ENCODE assay signal across 30 cellular contexts in the genomic region with DNA sequence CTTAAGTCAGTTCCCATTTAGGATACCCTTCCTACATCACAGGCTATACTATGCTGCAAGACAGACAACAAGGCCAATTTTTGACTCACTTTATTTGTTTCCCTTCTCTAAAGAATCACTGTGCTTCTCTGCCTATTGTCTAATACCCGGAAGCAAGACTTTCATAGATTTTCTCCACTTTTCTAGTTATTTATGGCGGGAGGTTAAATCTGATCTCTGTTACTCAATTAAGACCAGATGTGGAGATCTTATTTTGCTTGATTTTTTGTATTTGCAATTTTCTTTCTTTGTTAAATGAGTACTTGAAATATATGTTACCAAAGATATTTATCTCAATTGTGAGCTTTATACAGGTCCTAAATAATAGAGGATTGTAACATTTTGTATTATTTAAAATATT.
A peak's percentile ranks its signal among the peaks of the same experiment; 100 is the strongest.
DNase-seq lines count a peak whose midpoint lies in the region; ATAC-seq and TF ChIP-seq lines count a peak whose summit lies in the region.
"Had no signal": no experiment of that assay in that cellular context is flagged by ENCODE, and none has a peak within 500 bp of the region (broad histone marks: within the 10 kb centered on the region; RNA-seq: fewer than 3 reads in every experiment).

No MANE protein-coding gene starts in this region.

- no peak overlapping the region for H3K4me3 Mint-ChIP-seq in mesothelial cell of epicardium
- H3K4me3 Mint-ChIP-seq: CD14-positive monocyte; CD8-positive, alpha-beta memory T cell had no signal

- H2AFZ ChIP-seq in parathyroid adenoma: peak overlapping the region; percentile 61

- TF ChIP-seq CTCF in A673 (conservative IDR thresholded peaks at IDR 0.05; ENCODE audit: low read depth, low read length): no peak
- TF ChIP-seq CTCF in mesothelial cell of epicardium (IDR thresholded peaks at IDR 0.05; ENCODE audit: unreplicated experiment): no peak
- no peak for TF ChIP-seq CTCF in parathyroid adenoma (IDR thresholded peaks at IDR 0.05)
- no peak for TF ChIP-seq CTCF in left ventricle myocardium inferior (IDR thresholded peaks at IDR 0.05; ENCODE audit: borderline replicate concordance)
- TF ChIP-seq CTCF in WERI-Rb-1 (IDR thresholded peaks at IDR 0.05; ENCODE audit: low read depth, low read length): no peak

- POLR2A ChIA-PET in A673 (lab: Charles Lee; ENCODE audit: low non-redundant PET): no interaction called here

- no peaks in the 10 kb centered on the region for H3K36me3 Mint-ChIP-seq in mesothelial cell of epicardium
- H3K36me3 Mint-ChIP-seq: CD14-positive monocyte; CD8-positive, alpha-beta memory T cell had no signal

- H3K4me1 ChIP-seq in A673 (ENCODE audit: insufficient read depth, low read length, poor library complexity, severe bottlenecking) (no peaks in the 10 kb centered on the region), parathyroid adenoma (peaks cover 12% of the 10 kb centered on the region), left ventricle myocardium inferior (no peaks in the 10 kb centered on the region)
- H3K4me1 ChIP-seq: BE2C had no signal

- H3K27me3 ChIP-seq in A673 (replicated peaks; ENCODE audit: insufficient read depth, low read depth, low read length, poor library complexity) (peaks cover 5% of the 10 kb centered on the region), parathyroid adenoma (ENCODE audit: control insufficient read depth, insufficient read depth, low read length) (no peaks in the 10 kb centered on the region), left ventricle myocardium inferior (ENCODE audit: low read depth) (no peaks in the 10 kb centered on the region), WERI-Rb-1 (ENCODE audit: insufficient read depth, low read depth, severe bottlenecking) (no peaks in the 10 kb centered on the region)
- H3K27me3 ChIP-seq: BE2C had no signal

- no peak overlapping the region for H3K4me2 ChIP-seq in parathyroid adenoma (ENCODE audit: low read length)

- CTCF ChIA-PET in A673 (lab: Charles Lee): no interaction called here

- no peak for ATAC-seq in SK-N-SH treated with all-trans-retinoic acid at 6 μM for 48 hours
- no peak for ATAC-seq in HG03097 (IDR thresholded peaks at IDR 0.05; ENCODE audit: low FRiP score, unreplicated experiment)
- no peak for ATAC-seq in GM21390 (IDR thresholded peaks at IDR 0.05; ENCODE audit: unreplicated experiment)
- ATAC-seq: HCT116, HepG2, Panc1 had no signal

- BruUV-seq in A673 (replicated peaks; lab: Mats Ljungman, UMichigan): no TSS peak

- H3K27me3 Mint-ChIP-seq in mesothelial cell of epicardium (ENCODE audit: low read depth): no peaks in the 10 kb centered on the region
- H3K27me3 Mint-ChIP-seq: CD8-positive, alpha-beta memory T cell had no signal

- H3K9me3 ChIP-seq in A673 (ENCODE audit: low read depth, low read length, poor library complexity, severe bottlenecking) (no peaks in the 10 kb centered on the region), parathyroid adenoma (ENCODE audit: control insufficient read depth, low read length) (no peaks in the 10 kb centered on the region), left ventricle myocardium inferior (replicated peaks) (no peaks in the 10 kb centered on the region), WERI-Rb-1 (ENCODE audit: severe bottlenecking) (no peaks in the 10 kb centered on the region)
- H3K9me3 ChIP-seq: BE2C had no signal

- DNase-seq in A673 (ENCODE audit: low spot score) (peak; percentile 16), mesothelial cell of epicardium (ENCODE audit: low spot score in 2 of 2, unreplicated experiment in 2 of 2) (no peak), left ventricle myocardium inferior (no peak), WERI-Rb-1 (no peak)
- DNase-seq: ACHN; BE2C; CD8-positive, alpha-beta memory T cell; DMS 273 treated with DMSO at 0.1 percent for 48 hours; DMS79; EL; GDM1; Karpas-422; NCI-H1092; NCI-H1417 treated with DMSO at 0.1 percent for 48 hours; NCI-H187; NCI-H2081 treated with DMSO at 0.1 percent for 48 hours; NCI-H2171; NCI-H226; NCI-H510A; NCI-H69; SIG-M5 had no signal

- H3K9ac ChIP-seq in parathyroid adenoma: no peak overlapping the region

- no peaks in the 10 kb centered on the region for H3K79me2 ChIP-seq in parathyroid adenoma

- no peaks in the 10 kb centered on the region for H3K9me3 Mint-ChIP-seq in mesothelial cell of epicardium

- H3K36me3 ChIP-seq in A673 (ENCODE audit: insufficient read depth, low read length, poor library complexity, severe bottlenecking) (no peaks in the 10 kb centered on the region), parathyroid adenoma (ENCODE audit: control insufficient read depth, insufficient read depth, low read length) (no peaks in the 10 kb centered on the region), left ventricle myocardium inferior (no peaks in the 10 kb centered on the region), WERI-Rb-1 (no peaks in the 10 kb centered on the region)
- H3K36me3 ChIP-seq: BE2C had no signal

- H3K27ac ChIP-seq in A673 (ENCODE audit: low read depth, low read length, poor library complexity, severe bottlenecking) (no peak overlapping the region), parathyroid adenoma (peak overlapping the region; percentile 3), left ventricle myocardium inferior (replicated peaks) (no peak overlapping the region), WERI-Rb-1 (no peak overlapping the region)
- H3K27ac ChIP-seq: 22Rv1 had no signal

- peak overlapping the region; percentile 39 for H3K27ac Mint-ChIP-seq in mesothelial cell of epicardium
- H3K27ac Mint-ChIP-seq: CD14-positive monocyte; CD8-positive, alpha-beta memory T cell had no signal

- no peak overlapping the region for H3K4me3 ChIP-seq in A673 (ENCODE audit: low read depth, low read length, poor library complexity, severe bottlenecking)
- H3K4me3 ChIP-seq in parathyroid adenoma (ENCODE audit: low read depth, low read length): no peak overlapping the region
- no peak overlapping the region for H3K4me3 ChIP-seq in left ventricle myocardium inferior
- no peak overlapping the region for H3K4me3 ChIP-seq in WERI-Rb-1 (ENCODE audit: low read depth, low read length)

- intact Hi-C loops in A673 (cut with micrococcal nuclease; ENCODE audit: unreplicated experiment): no loop called here
- intact Hi-C loops in left ventricle myocardium inferior (cut with micrococcal nuclease): no loop called here

- peaks cover 15% of the 10 kb centered on the region for H3K4me1 Mint-ChIP-seq in mesothelial cell of epicardium
- H3K4me1 Mint-ChIP-seq: CD14-positive monocyte; CD8-positive, alpha-beta memory T cell had no signal

TF ChIP-seq in SK-N-SH treated with all-trans-retinoic acid at 6 μM for 48 hours, 23 proteins besides CTCF, POLR2A, EP300 and RAD21:
- TF ChIP-seq, protein P1, sequence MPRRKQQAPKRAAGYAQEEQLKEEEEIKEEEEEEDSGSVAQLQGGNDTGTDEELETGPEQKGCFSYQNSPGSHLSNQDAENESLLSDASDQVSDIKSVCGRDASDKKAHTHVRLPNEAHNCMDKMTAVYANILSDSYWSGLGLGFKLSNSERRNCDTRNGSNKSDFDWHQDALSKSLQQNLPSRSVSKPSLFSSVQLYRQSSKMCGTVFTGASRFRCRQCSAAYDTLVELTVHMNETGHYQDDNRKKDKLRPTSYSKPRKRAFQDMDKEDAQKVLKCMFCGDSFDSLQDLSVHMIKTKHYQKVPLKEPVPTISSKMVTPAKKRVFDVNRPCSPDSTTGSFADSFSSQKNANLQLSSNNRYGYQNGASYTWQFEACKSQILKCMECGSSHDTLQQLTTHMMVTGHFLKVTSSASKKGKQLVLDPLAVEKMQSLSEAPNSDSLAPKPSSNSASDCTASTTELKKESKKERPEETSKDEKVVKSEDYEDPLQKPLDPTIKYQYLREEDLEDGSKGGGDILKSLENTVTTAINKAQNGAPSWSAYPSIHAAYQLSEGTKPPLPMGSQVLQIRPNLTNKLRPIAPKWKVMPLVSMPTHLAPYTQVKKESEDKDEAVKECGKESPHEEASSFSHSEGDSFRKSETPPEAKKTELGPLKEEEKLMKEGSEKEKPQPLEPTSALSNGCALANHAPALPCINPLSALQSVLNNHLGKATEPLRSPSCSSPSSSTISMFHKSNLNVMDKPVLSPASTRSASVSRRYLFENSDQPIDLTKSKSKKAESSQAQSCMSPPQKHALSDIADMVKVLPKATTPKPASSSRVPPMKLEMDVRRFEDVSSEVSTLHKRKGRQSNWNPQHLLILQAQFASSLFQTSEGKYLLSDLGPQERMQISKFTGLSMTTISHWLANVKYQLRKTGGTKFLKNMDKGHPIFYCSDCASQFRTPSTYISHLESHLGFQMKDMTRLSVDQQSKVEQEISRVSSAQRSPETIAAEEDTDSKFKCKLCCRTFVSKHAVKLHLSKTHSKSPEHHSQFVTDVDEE (CRISPR knock-in tag; IDR thresholded peaks at IDR 0.05): no peak
- no peak for TF ChIP-seq ZNF8 (CRISPR knock-in tag; IDR thresholded peaks at IDR 0.05)
- TF ChIP-seq TCF4 (CRISPR knock-in tag; IDR thresholded peaks at IDR 0.05; ENCODE audit: borderline replicate concordance): peak; percentile 72; the same call in 1 of the 2 replicates
- TF ChIP-seq TOX (CRISPR knock-in tag; IDR thresholded peaks at IDR 0.05; ENCODE audit: borderline replicate concordance): no peak
